1 cellular context compared by ENCODE assay signal in genomic region chr20:20367681-20368413, GRCh38.
TF ChIP-seq lines count a peak whose summit lies in the region.

TSS of gene INSM1 (plus strand) at chr20:20368104. CDS start at chr20:20368268, 164 bp downstream.

TF ChIP-seq in WTC11, 78 proteins besides CTCF, POLR2A, EP300 and RAD21 (continued from another document):
- TF ChIP-seq, protein P1, sequence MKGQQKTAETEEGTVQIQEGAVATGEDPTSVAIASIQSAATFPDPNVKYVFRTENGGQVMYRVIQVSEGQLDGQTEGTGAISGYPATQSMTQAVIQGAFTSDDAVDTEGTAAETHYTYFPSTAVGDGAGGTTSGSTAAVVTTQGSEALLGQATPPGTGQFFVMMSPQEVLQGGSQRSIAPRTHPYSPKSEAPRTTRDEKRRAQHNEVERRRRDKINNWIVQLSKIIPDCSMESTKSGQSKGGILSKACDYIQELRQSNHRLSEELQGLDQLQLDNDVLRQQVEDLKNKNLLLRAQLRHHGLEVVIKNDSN (CRISPR knock-in tag; IDR thresholded peaks at IDR 0.05), result peak; percentile 56; the same call in 1 of the 2 replicates
- TF ChIP-seq TCF7 (CRISPR knock-in tag; IDR thresholded peaks at IDR 0.05; ENCODE audit: low read depth) (no peak), GABPB1 (CRISPR knock-in tag; IDR thresholded peaks at IDR 0.05) (no peak), FOXP4 (CRISPR knock-in tag; IDR thresholded peaks at IDR 0.05) (peak; percentile 71), IRF2 (CRISPR knock-in tag; IDR thresholded peaks at IDR 0.05; ENCODE audit: borderline replicate concordance, low read depth) (no peak), CDX4 (CRISPR knock-in tag; IDR thresholded peaks at IDR 0.05; ENCODE audit: borderline replicate concordance) (no peak), NR1H2 (CRISPR knock-in tag; IDR thresholded peaks at IDR 0.05) (no peak), ZNF396 (CRISPR knock-in tag; IDR thresholded peaks at IDR 0.05; ENCODE audit: borderline replicate concordance) (no peak), ZNF232 (CRISPR knock-in tag; IDR thresholded peaks at IDR 0.05) (no peak), AFF4 (CRISPR knock-in tag; IDR thresholded peaks at IDR 0.05; ENCODE audit: borderline replicate concordance) (no peak), HMGA2 (CRISPR knock-in tag; IDR thresholded peaks at IDR 0.05) (no peak), ZNF671 (CRISPR knock-in tag; IDR thresholded peaks at IDR 0.05) (no peak), RORB (CRISPR knock-in tag; IDR thresholded peaks at IDR 0.05) (no peak), MAX (CRISPR knock-in tag; IDR thresholded peaks at IDR 0.05) (0 out of 2 replicates have a peak, but pooled peaks have one; percentile 64), E2F1 (CRISPR knock-in tag; IDR thresholded peaks at IDR 0.05) (no peak)
- TF ChIP-seq, protein P2, sequence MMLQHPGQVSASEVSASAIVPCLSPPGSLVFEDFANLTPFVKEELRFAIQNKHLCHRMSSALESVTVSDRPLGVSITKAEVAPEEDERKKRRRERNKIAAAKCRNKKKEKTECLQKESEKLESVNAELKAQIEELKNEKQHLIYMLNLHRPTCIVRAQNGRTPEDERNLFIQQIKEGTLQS (CRISPR knock-in tag; conservative IDR thresholded peaks at IDR 0.05), result no peak
- TF ChIP-seq, protein P3, sequence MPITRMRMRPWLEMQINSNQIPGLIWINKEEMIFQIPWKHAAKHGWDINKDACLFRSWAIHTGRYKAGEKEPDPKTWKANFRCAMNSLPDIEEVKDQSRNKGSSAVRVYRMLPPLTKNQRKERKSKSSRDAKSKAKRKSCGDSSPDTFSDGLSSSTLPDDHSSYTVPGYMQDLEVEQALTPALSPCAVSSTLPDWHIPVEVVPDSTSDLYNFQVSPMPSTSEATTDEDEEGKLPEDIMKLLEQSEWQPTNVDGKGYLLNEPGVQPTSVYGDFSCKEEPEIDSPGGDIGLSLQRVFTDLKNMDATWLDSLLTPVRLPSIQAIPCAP (CRISPR knock-in tag; IDR thresholded peaks at IDR 0.05), result no peak
- TF ChIP-seq, protein P4, sequence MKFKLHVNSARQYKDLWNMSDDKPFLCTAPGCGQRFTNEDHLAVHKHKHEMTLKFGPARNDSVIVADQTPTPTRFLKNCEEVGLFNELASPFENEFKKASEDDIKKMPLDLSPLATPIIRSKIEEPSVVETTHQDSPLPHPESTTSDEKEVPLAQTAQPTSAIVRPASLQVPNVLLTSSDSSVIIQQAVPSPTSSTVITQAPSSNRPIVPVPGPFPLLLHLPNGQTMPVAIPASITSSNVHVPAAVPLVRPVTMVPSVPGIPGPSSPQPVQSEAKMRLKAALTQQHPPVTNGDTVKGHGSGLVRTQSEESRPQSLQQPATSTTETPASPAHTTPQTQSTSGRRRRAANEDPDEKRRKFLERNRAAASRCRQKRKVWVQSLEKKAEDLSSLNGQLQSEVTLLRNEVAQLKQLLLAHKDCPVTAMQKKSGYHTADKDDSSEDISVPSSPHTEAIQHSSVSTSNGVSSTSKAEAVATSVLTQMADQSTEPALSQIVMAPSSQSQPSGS (CRISPR knock-in tag; IDR thresholded peaks at IDR 0.05; ENCODE audit: borderline replicate concordance, low read depth), result no peak
- TF ChIP-seq, protein P5, sequence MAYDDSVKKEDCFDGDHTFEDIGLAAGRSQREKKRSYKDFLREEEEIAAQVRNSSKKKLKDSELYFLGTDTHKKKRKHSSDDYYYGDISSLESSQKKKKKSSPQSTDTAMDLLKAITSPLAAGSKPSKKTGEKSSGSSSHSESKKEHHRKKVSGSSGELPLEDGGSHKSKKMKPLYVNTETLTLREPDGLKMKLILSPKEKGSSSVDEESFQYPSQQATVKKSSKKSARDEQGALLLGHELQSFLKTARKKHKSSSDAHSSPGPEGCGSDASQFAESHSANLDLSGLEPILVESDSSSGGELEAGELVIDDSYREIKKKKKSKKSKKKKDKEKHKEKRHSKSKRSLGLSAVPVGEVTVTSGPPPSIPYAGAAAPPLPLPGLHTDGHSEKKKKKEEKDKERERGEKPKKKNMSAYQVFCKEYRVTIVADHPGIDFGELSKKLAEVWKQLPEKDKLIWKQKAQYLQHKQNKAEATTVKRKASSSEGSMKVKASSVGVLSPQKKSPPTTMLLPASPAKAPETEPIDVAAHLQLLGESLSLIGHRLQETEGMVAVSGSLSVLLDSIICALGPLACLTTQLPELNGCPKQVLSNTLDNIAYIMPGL (CRISPR knock-in tag; IDR thresholded peaks at IDR 0.05), result no peak
- TF ChIP-seq, protein P6, sequence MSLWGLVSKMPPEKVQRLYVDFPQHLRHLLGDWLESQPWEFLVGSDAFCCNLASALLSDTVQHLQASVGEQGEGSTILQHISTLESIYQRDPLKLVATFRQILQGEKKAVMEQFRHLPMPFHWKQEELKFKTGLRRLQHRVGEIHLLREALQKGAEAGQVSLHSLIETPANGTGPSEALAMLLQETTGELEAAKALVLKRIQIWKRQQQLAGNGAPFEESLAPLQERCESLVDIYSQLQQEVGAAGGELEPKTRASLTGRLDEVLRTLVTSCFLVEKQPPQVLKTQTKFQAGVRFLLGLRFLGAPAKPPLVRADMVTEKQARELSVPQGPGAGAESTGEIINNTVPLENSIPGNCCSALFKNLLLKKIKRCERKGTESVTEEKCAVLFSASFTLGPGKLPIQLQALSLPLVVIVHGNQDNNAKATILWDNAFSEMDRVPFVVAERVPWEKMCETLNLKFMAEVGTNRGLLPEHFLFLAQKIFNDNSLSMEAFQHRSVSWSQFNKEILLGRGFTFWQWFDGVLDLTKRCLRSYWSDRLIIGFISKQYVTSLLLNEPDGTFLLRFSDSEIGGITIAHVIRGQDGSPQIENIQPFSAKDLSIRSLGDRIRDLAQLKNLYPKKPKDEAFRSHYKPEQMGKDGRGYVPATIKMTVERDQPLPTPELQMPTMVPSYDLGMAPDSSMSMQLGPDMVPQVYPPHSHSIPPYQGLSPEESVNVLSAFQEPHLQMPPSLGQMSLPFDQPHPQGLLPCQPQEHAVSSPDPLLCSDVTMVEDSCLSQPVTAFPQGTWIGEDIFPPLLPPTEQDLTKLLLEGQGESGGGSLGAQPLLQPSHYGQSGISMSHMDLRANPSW (CRISPR knock-in tag; conservative IDR thresholded peaks at IDR 0.05; ENCODE audit: low read depth), result no peak
- TF ChIP-seq, protein P7, sequence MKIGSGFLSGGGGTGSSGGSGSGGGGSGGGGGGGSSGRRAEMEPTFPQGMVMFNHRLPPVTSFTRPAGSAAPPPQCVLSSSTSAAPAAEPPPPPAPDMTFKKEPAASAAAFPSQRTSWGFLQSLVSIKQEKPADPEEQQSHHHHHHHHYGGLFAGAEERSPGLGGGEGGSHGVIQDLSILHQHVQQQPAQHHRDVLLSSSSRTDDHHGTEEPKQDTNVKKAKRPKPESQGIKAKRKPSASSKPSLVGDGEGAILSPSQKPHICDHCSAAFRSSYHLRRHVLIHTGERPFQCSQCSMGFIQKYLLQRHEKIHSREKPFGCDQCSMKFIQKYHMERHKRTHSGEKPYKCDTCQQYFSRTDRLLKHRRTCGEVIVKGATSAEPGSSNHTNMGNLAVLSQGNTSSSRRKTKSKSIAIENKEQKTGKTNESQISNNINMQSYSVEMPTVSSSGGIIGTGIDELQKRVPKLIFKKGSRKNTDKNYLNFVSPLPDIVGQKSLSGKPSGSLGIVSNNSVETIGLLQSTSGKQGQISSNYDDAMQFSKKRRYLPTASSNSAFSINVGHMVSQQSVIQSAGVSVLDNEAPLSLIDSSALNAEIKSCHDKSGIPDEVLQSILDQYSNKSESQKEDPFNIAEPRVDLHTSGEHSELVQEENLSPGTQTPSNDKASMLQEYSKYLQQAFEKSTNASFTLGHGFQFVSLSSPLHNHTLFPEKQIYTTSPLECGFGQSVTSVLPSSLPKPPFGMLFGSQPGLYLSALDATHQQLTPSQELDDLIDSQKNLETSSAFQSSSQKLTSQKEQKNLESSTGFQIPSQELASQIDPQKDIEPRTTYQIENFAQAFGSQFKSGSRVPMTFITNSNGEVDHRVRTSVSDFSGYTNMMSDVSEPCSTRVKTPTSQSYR (CRISPR knock-in tag; IDR thresholded peaks at IDR 0.05), result no peak
